ENCODE assay signal across 1 cellular context in genomic region chr19:2252481-2253105, GRCh38.
TF ChIP-seq lines count a peak whose summit lies in the region.

No MANE protein-coding gene starts in this region.

TF ChIP-seq in WTC11, 78 proteins besides CTCF, POLR2A, EP300 and RAD21 (continued from another document):
- TF ChIP-seq ARID4B (CRISPR knock-in tag; IDR thresholded peaks at IDR 0.05; ENCODE audit: borderline replicate concordance) (no peak), GRHL2 (CRISPR knock-in tag; IDR thresholded peaks at IDR 0.05; ENCODE audit: insufficient replicate concordance, severe bottlenecking) (no peak), FOXP1 (CRISPR knock-in tag; IDR thresholded peaks at IDR 0.05; ENCODE audit: borderline replicate concordance) (no peak), PREB (CRISPR knock-in tag; IDR thresholded peaks at IDR 0.05; ENCODE audit: borderline replicate concordance) (0 out of 2 replicates have a peak, but pooled peaks have one; percentile 58), NR2C2 (CRISPR knock-in tag; IDR thresholded peaks at IDR 0.05) (no peak)
TF ChIP-seq in WTC11: peak in this region for 1.
